7 cellular contexts compared by ENCODE assay signal in genomic region chr7:153398789-153399553, GRCh38.
"Had no signal": no experiment of that assay in that cellular context is flagged by ENCODE, and none has a peak within 500 bp of the region (broad histone marks: within the 10 kb centered on the region; RNA-seq: fewer than 3 reads in every experiment).

No MANE protein-coding gene starts in this region.

- ATAC-seq: HepG2 had no signal

- H3K27ac ChIP-seq: HL-60 had no signal

- DNase-seq: IMR-90, KBM-7, KG1 had no signal

- H3K27ac Mint-ChIP-seq: IgD-negative memory B cell had no signal

- H3K4me3 Mint-ChIP-seq: IgD-negative memory B cell had no signal

- H3K27me3 Mint-ChIP-seq: IgD-negative memory B cell had no signal

- H3K4me1 Mint-ChIP-seq: IgD-negative memory B cell had no signal

- FAIRE-seq: HepG2, HTR-8/SVneo had no signal
